In genomic region chr13:27171244-27171829, GRCh38 we compare ENCODE assay signal across 8 cellular contexts. TPM values are rescaled to one million over a fixed set of nuclear protein-coding genes. Genes with fewer than 3 reads are reported as not detected.
A peak's percentile ranks its signal among the peaks of the same experiment; 100 is the strongest.
DNase-seq lines count a peak whose midpoint lies in the region; ATAC-seq and TF ChIP-seq lines count a peak whose summit lies in the region.

USP12 (minus strand) TSS chr13:27171811; CDS start chr13:27171639, 172 bp downstream.

- H3K27ac ChIP-seq in ascending aorta (peak within 1 kb of the TSS; percentile 89 to 99), smooth muscle cell (ENCODE audit: low read depth) (peak within 1 kb of the TSS; percentile 90)

- intact Hi-C loops in ascending aorta (cut with DNase I): loop anchor here (1.0 to 10.0 kb wide), 5 partner anchors 39 to 453 kb away; partner anchors contain the start of genes GTF3A, LNX2, POLR1D and RPL21

- peaks cover 38% of the 10 kb centered on the region for H4K20me1 ChIP-seq in smooth muscle cell (ENCODE audit: low read depth)

- TF ChIP-seq CTCF in ascending aorta (IDR thresholded peaks at IDR 0.05): no peak
- no peak for TF ChIP-seq CTCF in smooth muscle cell (IDR thresholded peaks at IDR 0.05; ENCODE audit: borderline replicate concordance, insufficient read depth, poor library complexity, severe bottlenecking)

- peak within 1 kb of the TSS; percentile 93 for H3K9ac ChIP-seq in smooth muscle cell (ENCODE audit: low read depth)

- peaks cover 39% of the 10 kb centered on the region for H3K79me2 ChIP-seq in smooth muscle cell (ENCODE audit: low read depth)

- peak within 1 kb of the TSS; percentile 84 for H3K4me2 ChIP-seq in smooth muscle cell

- peak in 3 of 4 experiments; percentile 47 to 65 (median 58) for DNase-seq in activated CD4-positive, CD25-positive, alpha-beta regulatory T cell (lab: John Stamatoyannopoulos, UW)
- DNase-seq in activated CD4-positive, CD25-positive, alpha-beta regulatory T cell treated with anti-CD3 and anti-CD28 coated beads, Interleukin-2, amount 50 U/mL, for 72 hours: no peak
- DNase-seq in RPMI7951 (ENCODE audit: low read depth) (no peak), ascending aorta (ENCODE audit: low spot score in 2 of 2) (peak in 1 of 2 donors; percentile 74), smooth muscle cell (lab: John Stamatoyannopoulos, UW; ENCODE audit: unreplicated experiment) (no peak), DMS153 treated with DMSO at 0.1 percent for 48 hours (lab: John Stamatoyannopoulos, UW; ENCODE audit: unreplicated experiment) (no peak)

- WGBS in smooth muscle cell (ENCODE audit: low lambda C conversion rate): 2% methylated on average over 19 of the region's 88 CpGs

- peak; percentile 17 for ATAC-seq in HG02840 (IDR thresholded peaks at IDR 0.05; ENCODE audit: low FRiP score, unreplicated experiment)

- H3K4me1 ChIP-seq in ascending aorta (peaks cover 9 to 25% of the 10 kb centered on the region in 2 donors), smooth muscle cell (ENCODE audit: low read depth) (peaks cover 19% of the 10 kb centered on the region)

- H2AFZ ChIP-seq in smooth muscle cell (ENCODE audit: low read depth): peak within 1 kb of the TSS; percentile 92

- H3K4me3 ChIP-seq in ascending aorta (peak within 1 kb of the TSS; percentile 86 to 90), iPS-11a (ENCODE audit: low read depth, low read length) (peak within 1 kb of the TSS; percentile 86), smooth muscle cell (peak within 1 kb of the TSS; percentile 74)

- H3K9me3 ChIP-seq in ascending aorta (no peaks in the 10 kb centered on the region), smooth muscle cell (replicated peaks; ENCODE audit: low read depth) (no peaks in the 10 kb centered on the region)

- no peaks in the 10 kb centered on the region for H3K27me3 ChIP-seq in ascending aorta
- no peaks in the 10 kb centered on the region for H3K27me3 ChIP-seq in smooth muscle cell (ENCODE audit: low read depth)

- H3F3A ChIP-seq in smooth muscle cell (ENCODE audit: low read depth): peaks cover 16% of the 10 kb centered on the region

- H3K36me3 ChIP-seq in ascending aorta (no peaks in the 10 kb centered on the region), smooth muscle cell (ENCODE audit: low read depth) (no peaks in the 10 kb centered on the region)

RNA-seq across cellular contexts. Expression of gene USP12, which starts in this region (rescaled TPM):
- total RNA-seq in RPMI7951 (2014; rRNA removed; shearing (Covaris generic)): 13.5 and 16.6 TPM in 2 replicates
- total RNA-seq in ascending aorta (8.7 TPM), smooth muscle cell (19.9 and 22.3 TPM in 2 replicates)
- 11.3 and 16.4 TPM in 2 replicates for polyA plus RNA-seq in smooth muscle cell

Comparison
In these comparisons a context has a peak if more than half of its experiments do, and no peak if none do; other contexts are left out.
1. DNase-seq: peak in activated CD4-positive, CD25-positive, alpha-beta regulatory T cell (3 of 4); none in activated CD4-positive, CD25-positive, alpha-beta regulatory T cell treated with anti-CD3 and anti-CD28 coated beads, Interleukin-2, amount 50 U/mL, for 72 hours (single experiment), RPMI7951 (single experiment), smooth muscle cell (single experiment) and DMS153 treated with DMSO at 0.1 percent for 48 hours (single experiment).
2. Peak in every context shown above with its lines, with median percentiles within 50 percentile points of each other: H3K4me3 ChIP-seq.